Comparison of ENCODE assay signal across 8 cellular contexts in genomic region chr1:109041614-109042473, GRCh38. TPM values are rescaled to one million over a fixed set of nuclear protein-coding genes. Genes with fewer than 3 reads are reported as not detected.
DNase-seq lines count a peak whose midpoint lies in the region; ATAC-seq and TF ChIP-seq lines count a peak whose summit lies in the region.

WDR47 (minus strand) TSS chr1:109042102; CDS start chr1:109023512, 18,590 bp downstream.

- ATAC-seq in HG03457 (IDR thresholded peaks at IDR 0.05; ENCODE audit: unreplicated experiment), result peak; percentile 94

- no peaks in the 10 kb centered on the region for H3K36me3 ChIP-seq in BE2C
- H3K36me3 ChIP-seq in colonic mucosa, result no peaks in the 10 kb centered on the region

- peak within 1 kb of the TSS; percentile 76 to 89 for H3K9ac ChIP-seq in colonic mucosa (ENCODE audit: low read depth in 2 of 2, low read length in 2 of 2)

- peak within 1 kb of the TSS; percentile 82 for H3K27ac ChIP-seq in colonic mucosa
- peak within 1 kb of the TSS; percentile 66 for H3K27ac ChIP-seq in layer of hippocampus (ENCODE audit: low read depth, low read length)

- intact Hi-C loops in colonic mucosa (cut with DNase I), result no loop called here

- H3K27me3 ChIP-seq in BE2C (no peaks in the 10 kb centered on the region), colonic mucosa (no peaks in the 10 kb centered on the region), layer of hippocampus (ENCODE audit: control insufficient read depth, insufficient read depth, low read length) (no peaks in the 10 kb centered on the region)

- H3K9me3 ChIP-seq in BE2C (no peaks in the 10 kb centered on the region), colonic mucosa (no peaks in the 10 kb centered on the region)

- H3K4me3 ChIP-seq in BE2C (ENCODE audit: low read depth, low read length) (peak within 1 kb of the TSS; percentile 97), colonic mucosa (peak within 1 kb of the TSS; percentile 94)

- H3K4me1 ChIP-seq in BE2C, result no peaks in the 10 kb centered on the region
- H3K4me1 ChIP-seq in colonic mucosa, result no peaks in the 10 kb centered on the region

- TF ChIP-seq CTCF in BE2C (IDR thresholded peaks at IDR 0.05; ENCODE audit: low read depth, low read length), result no peak
- TF ChIP-seq CTCF in colonic mucosa (IDR thresholded peaks at IDR 0.05), result no peak

- peak; percentile 96 for DNase-seq in BE2C
- peak; percentile 96 for DNase-seq in GM19240 (ENCODE audit: insufficient read length, low spot score)
- peak; percentile 81 to 94 for DNase-seq in NCI-H524 (lab: John Stamatoyannopoulos, UW)
- peak; percentile 97 for DNase-seq in activated CD4-positive, alpha-beta T cell treated with anti-CD3 and anti-CD28 coated beads for 48 hours
- DNase-seq in colonic mucosa, result peak; percentile 96
- peak; percentile 82 to 93 (median 88) for DNase-seq in stimulated activated CD4-positive, alpha-beta T cell treated with anti-CD3 and anti-CD28 coated beads, Interleukin-1b, Interleukin-23, amount 100 ng/mL, for 24 hours (ENCODE audit: low read depth in 4 of 4, low spot score in 1 of 4)

RNA-seq across cellular contexts. Expression of gene WDR47, which starts in this region (rescaled TPM):
- 18.7 TPM for polyA plus RNA-seq in BE2C (2012; ENCODE audit: insufficient read depth, insufficient read length, low read depth)
- 1 to 10 TPM; 5.2 to 7.7 TPM for total RNA-seq in colonic mucosa

Comparison
In these comparisons a context has a peak if more than half of its experiments do, and no peak if none do; other contexts are left out.
1. Peak in every context shown above with its lines: DNase-seq, ATAC-seq, H3K4me3 ChIP-seq and H3K27ac ChIP-seq.